8 cellular contexts compared by ENCODE assay signal in genomic region chr1:7680791-7681165, GRCh38.
DNase-seq lines count a peak whose midpoint lies in the region; ATAC-seq and TF ChIP-seq lines count a peak whose summit lies in the region.

No MANE protein-coding gene starts in this region.

- H3K27me3 Mint-ChIP-seq in activated CD8-positive, alpha-beta memory T cell treated with anti-CD3 and anti-CD28 coated beads, Interleukin-2, amount 10 ng/mL, durations not matched to agents 7 days and 5 days: peaks cover 15% of the 10 kb centered on the region
- H3K27me3 Mint-ChIP-seq in activated CD8-positive, alpha-beta T cell treated with anti-CD3 and anti-CD28 coated beads for 36 hours: peaks cover 3% of the 10 kb centered on the region
- peaks cover 7% of the 10 kb centered on the region for H3K27me3 Mint-ChIP-seq in progenitor cell of endocrine pancreas

- H3K36me3 ChIP-seq in heart right ventricle: no peaks in the 10 kb centered on the region

- no peaks in the 10 kb centered on the region for H3K9me3 Mint-ChIP-seq in activated CD8-positive, alpha-beta memory T cell treated with anti-CD3 and anti-CD28 coated beads, Interleukin-2, amount 10 ng/mL, durations not matched to agents 7 days and 5 days (ENCODE audit: low read depth)
- H3K9me3 Mint-ChIP-seq in activated CD8-positive, alpha-beta T cell treated with anti-CD3 and anti-CD28 coated beads for 36 hours: no peaks in the 10 kb centered on the region
- no peaks in the 10 kb centered on the region for H3K9me3 Mint-ChIP-seq in progenitor cell of endocrine pancreas (ENCODE audit: low read depth)

- H3K36me3 Mint-ChIP-seq in activated CD8-positive, alpha-beta memory T cell treated with anti-CD3 and anti-CD28 coated beads, Interleukin-2, amount 10 ng/mL, durations not matched to agents 7 days and 5 days: no peaks in the 10 kb centered on the region
- H3K36me3 Mint-ChIP-seq in activated CD8-positive, alpha-beta T cell treated with anti-CD3 and anti-CD28 coated beads for 36 hours (ENCODE audit: low read depth): no peaks in the 10 kb centered on the region
- H3K36me3 Mint-ChIP-seq in progenitor cell of endocrine pancreas (ENCODE audit: insufficient read depth): no peaks in the 10 kb centered on the region

- TF ChIP-seq CTCF in activated CD8-positive, alpha-beta T cell treated with anti-CD3 and anti-CD28 coated beads for 36 hours (IDR thresholded peaks at IDR 0.05): no peak
- TF ChIP-seq CTCF in heart right ventricle (IDR thresholded peaks at IDR 0.05): no peak
- TF ChIP-seq CTCF in progenitor cell of endocrine pancreas (IDR thresholded peaks at IDR 0.05; ENCODE audit: unreplicated experiment): no peak

- peak overlapping the region; percentile 60 to 97 (median 72) for H3K4me3 ChIP-seq in heart right ventricle

- no peaks in the 10 kb centered on the region for H3K4me1 Mint-ChIP-seq in activated CD8-positive, alpha-beta memory T cell treated with anti-CD3 and anti-CD28 coated beads, Interleukin-2, amount 10 ng/mL, durations not matched to agents 7 days and 5 days
- no peaks in the 10 kb centered on the region for H3K4me1 Mint-ChIP-seq in activated CD8-positive, alpha-beta T cell treated with anti-CD3 and anti-CD28 coated beads for 36 hours (ENCODE audit: low read depth)
- H3K4me1 Mint-ChIP-seq in progenitor cell of endocrine pancreas (ENCODE audit: low read depth): no peaks in the 10 kb centered on the region

- H3K4me3 Mint-ChIP-seq in activated CD8-positive, alpha-beta memory T cell treated with anti-CD3 and anti-CD28 coated beads, Interleukin-2, amount 10 ng/mL, durations not matched to agents 7 days and 5 days: peak overlapping the region; percentile 71
- H3K4me3 Mint-ChIP-seq in activated CD8-positive, alpha-beta T cell treated with anti-CD3 and anti-CD28 coated beads for 36 hours: peak overlapping the region; percentile 57
- peak overlapping the region; percentile 75 for H3K4me3 Mint-ChIP-seq in progenitor cell of endocrine pancreas (ENCODE audit: low read depth)

- CTCF ChIA-PET in activated CD8-positive, alpha-beta memory T cell treated with anti-CD3 and anti-CD28 coated beads, Interleukin-2, amount 10 ng/mL, durations not matched to agents 7 days and 5 days (lab: Charles Lee): interaction anchor here (4.7 to 9.5 kb wide), 2 partner anchors 12 to 72 kb away, joined by 30 to 65 read pairs; no protein-coding TSS in a partner anchor
- CTCF ChIA-PET in activated CD8-positive, alpha-beta T cell treated with anti-CD3 and anti-CD28 coated beads for 36 hours (lab: Charles Lee): interaction anchor here (9.6 to 22.6 kb wide), 2 partner anchors 13 to 69 kb away, joined by 118 to 589 read pairs; no protein-coding TSS in a partner anchor

- no peak for DNase-seq in activated CD8-positive, alpha-beta memory T cell treated with anti-CD3 and anti-CD28 coated beads, Interleukin-2, amount 10 ng/mL, durations not matched to agents 7 days and 5 days
- DNase-seq in activated CD8-positive, alpha-beta memory T cell treated with anti-CD3 and anti-CD28 coated beads, Interleukin-2, amount 50 U/mL, for 48 hours: no peak
- DNase-seq in activated CD8-positive, alpha-beta T cell treated with anti-CD3 and anti-CD28 coated beads for 36 hours: no peak
- DNase-seq in heart right ventricle (no peak), progenitor cell of endocrine pancreas (ENCODE audit: low spot score, unreplicated experiment) (no peak), NOMO-1 treated with dmso at 0.1 percent for 144 hours (lab: John Stamatoyannopoulos, UW; ENCODE audit: unreplicated experiment) (no peak), SKM-1 (lab: John Stamatoyannopoulos, UW; ENCODE audit: unreplicated experiment) (no peak)

- no peak overlapping the region for H3K27ac Mint-ChIP-seq in activated CD8-positive, alpha-beta memory T cell treated with anti-CD3 and anti-CD28 coated beads, Interleukin-2, amount 10 ng/mL, durations not matched to agents 7 days and 5 days
- H3K27ac Mint-ChIP-seq in activated CD8-positive, alpha-beta T cell treated with anti-CD3 and anti-CD28 coated beads for 36 hours: no peak overlapping the region
- H3K27ac Mint-ChIP-seq in progenitor cell of endocrine pancreas: peak overlapping the region; percentile 91

- H3K27me3 ChIP-seq in heart right ventricle: peaks cover 0 to 26% (median 0%) of the 10 kb centered on the region in 7 donors

- peak overlapping the region in 5 of 10 donors; percentile 21 to 84 (median 70) for H3K27ac ChIP-seq in heart right ventricle

- WGBS in heart right ventricle, 2 donors: 1% methylated on average over 37 of the region's 37 CpGs

- POLR2A ChIA-PET in activated CD8-positive, alpha-beta T cell treated with anti-CD3 and anti-CD28 coated beads for 36 hours (lab: Charles Lee): interaction anchor here (0.5 kb wide), 1 partner anchor 208 kb away, joined by 4 read pairs; no protein-coding TSS in a partner anchor

- H3K9me3 ChIP-seq in heart right ventricle: no peaks in the 10 kb centered on the region

- intact Hi-C loops in activated CD8-positive, alpha-beta T cell treated with anti-CD3 and anti-CD28 coated beads for 36 hours (cut with micrococcal nuclease): no loop called here
- intact Hi-C loops in heart right ventricle (cut with DNase I): loop anchor here in 2 of 10 donors (5.0 kb wide), 2 partner anchors 52 to 57 kb away; no protein-coding TSS in a partner anchor

- peaks cover 0 to 12% (median 9%) of the 10 kb centered on the region in 9 donors for H3K4me1 ChIP-seq in heart right ventricle

- ATAC-seq in activated CD8-positive, alpha-beta memory T cell treated with anti-CD3 and anti-CD28 coated beads, Interleukin-2, amount 10 ng/mL, durations not matched to agents 7 days and 5 days: peak; percentile 26
- ATAC-seq in activated CD8-positive, alpha-beta T cell treated with anti-CD3 and anti-CD28 coated beads for 36 hours: peak; percentile 17
- ATAC-seq in heart right ventricle (peak in 5 of 8 donors; percentile 3 to 29 (median 21)), HG03108 (IDR thresholded peaks at IDR 0.05; ENCODE audit: unreplicated experiment) (no peak)
